ENCODE assay signal across 36 cellular contexts in genomic region chr1:111302374-111302773, GRCh38. TPM values are rescaled to one million over a fixed set of nuclear protein-coding genes. Genes with fewer than 3 reads are reported as not detected.
"Had no signal": no experiment of that assay in that cellular context is flagged by ENCODE, and none has a peak within 500 bp of the region (broad histone marks: within the 10 kb centered on the region; RNA-seq: fewer than 3 reads in every experiment).

No MANE protein-coding gene starts in this region.

- H3K36me3 ChIP-seq: esophagus muscularis mucosa, gastroesophageal sphincter, heart left ventricle, prostate gland, right atrium auricular region, stomach, thyroid gland, vagina had no signal

- H3K4me3 ChIP-seq: esophagus muscularis mucosa, gastroesophageal sphincter, heart left ventricle, hepatocyte, lung, mucosa of descending colon, prostate gland, right atrium auricular region, smooth muscle cell, stomach, thyroid gland, vagina had no signal

- H3K27ac ChIP-seq: esophagus muscularis mucosa, foreskin keratinocyte, gastroesophageal sphincter, heart left ventricle, hepatocyte, prostate gland, right atrium auricular region, stomach, thyroid gland, vagina had no signal

- H3K4me2 ChIP-seq: hepatocyte, smooth muscle cell had no signal

- H3K4me1 ChIP-seq: esophagus muscularis mucosa, foreskin keratinocyte, gastroesophageal sphincter, heart left ventricle, prostate gland, right atrium auricular region, stomach, thyroid gland, vagina had no signal

- H3K36me3 Mint-ChIP-seq: mesothelial cell of epicardium had no signal

- H3K79me2 ChIP-seq: hepatocyte had no signal

- DNase-seq: effector CD8-positive, alpha-beta T cell; foreskin keratinocyte; heart left ventricle; kidney; mesenchymal stem cell; mucosa of descending colon; naive thymus-derived CD4-positive, alpha-beta T cell; nephron progenitor cell; nucleus accumbens; stimulated activated CD4-positive, alpha-beta T cell treated with anti-CD3 and anti-CD28 coated beads, Interleukin-12 subunit alpha, Interleukin-12 subunit beta, amount 100 ng/mL, for 4 hours; stimulated activated CD4-positive, alpha-beta T cell treated with anti-CD3 and anti-CD28 coated beads, Interleukin-1b, Interleukin-23, amount 100 ng/mL, for 48 hours; stimulated activated CD4-positive, alpha-beta T cell treated with anti-CD3 and anti-CD28 coated beads, Interleukin-4, amount 100 ng/mL, for 1 hour; stimulated activated CD8-positive, alpha-beta memory T cell treated with anti-CD3 and anti-CD28 coated beads, Interleukin-4, amount 100 ng/mL, for 48 hours; stimulated activated naive CD4-positive, alpha-beta T cell treated with Interleukin-2 at 50 U/mL for 16 hours; stomach; thyroid gland; trophoblast cell had no signal

- H3K27me3 ChIP-seq: esophagus muscularis mucosa, gastroesophageal sphincter, heart left ventricle, hepatocyte, right atrium auricular region, stomach, thyroid gland, vagina had no signal

- H3K27ac Mint-ChIP-seq: dendritic cell treated with granulocyte-macrophage colony-stimulating factor and Interleukin-4, amounts not matched to agents 40 ng/mL and 50 ng/mL, for 4 days; mesothelial cell of epicardium; naive thymus-derived CD4-positive, alpha-beta T cell; nephron progenitor cell had no signal

- H3K4me1 Mint-ChIP-seq: mesothelial cell of epicardium; naive thymus-derived CD4-positive, alpha-beta T cell; nephron progenitor cell had no signal

- H2AFZ ChIP-seq: hepatocyte had no signal

- H3K9me3 ChIP-seq: mucosa of descending colon, prostate gland, thyroid gland, vagina had no signal

- H3K4me3 Mint-ChIP-seq: dendritic cell treated with granulocyte-macrophage colony-stimulating factor and Interleukin-4, amounts not matched to agents 40 ng/mL and 50 ng/mL, for 4 days; mesothelial cell of epicardium; naive thymus-derived CD4-positive, alpha-beta T cell; nephron progenitor cell had no signal

- ATAC-seq: foreskin keratinocyte; gastroesophageal sphincter; heart left ventricle; left lobe of liver; mucosa of descending colon; naive thymus-derived CD4-positive, alpha-beta T cell; sciatic nerve had no signal

- FAIRE-seq: endothelial cell of umbilical vein, kidney had no signal

RNA-seq across cellular contexts. Expression of gene CHIA, which starts 11.7 kb away (rescaled TPM):
- total RNA-seq: endothelial cell of umbilical vein; epithelial cell of proximal tubule; esophagus muscularis mucosa; fibroblast of lung; foreskin keratinocyte; gastroesophageal sphincter; hepatocyte; kidney; liver; mesothelial cell of epicardium; mucosa of descending colon; naive thymus-derived CD4-positive, alpha-beta T cell; osteocyte; prostate gland; right atrium auricular region; sciatic nerve; smooth muscle cell; temporal lobe; thyroid gland; ureter; vagina had no signal
- polyA plus RNA-seq: endothelial cell of umbilical vein; fibroblast of lung; foreskin keratinocyte; hepatocyte; naive thymus-derived CD4-positive, alpha-beta T cell; smooth muscle cell had no signal
